Comparison of ENCODE assay signal across 1 cellular context in genomic region chr2:59888015-59888414, GRCh38.
TF ChIP-seq lines count a peak whose summit lies in the region.

No MANE protein-coding gene starts in this region.

TF ChIP-seq in GM12878, 131 proteins besides CTCF, POLR2A, EP300 and RAD21 (continued from another document):
- TF ChIP-seq NFIC (IDR thresholded peaks at IDR 0.05; ENCODE audit: low read depth, low read length) (0 out of 2 replicates have a peak, but pooled peaks have one; percentile 38), PKNOX1 (IDR thresholded peaks at IDR 0.05) (peak; percentile 20; the same call in 1 of the 2 replicates)
